In the genomic region with DNA sequence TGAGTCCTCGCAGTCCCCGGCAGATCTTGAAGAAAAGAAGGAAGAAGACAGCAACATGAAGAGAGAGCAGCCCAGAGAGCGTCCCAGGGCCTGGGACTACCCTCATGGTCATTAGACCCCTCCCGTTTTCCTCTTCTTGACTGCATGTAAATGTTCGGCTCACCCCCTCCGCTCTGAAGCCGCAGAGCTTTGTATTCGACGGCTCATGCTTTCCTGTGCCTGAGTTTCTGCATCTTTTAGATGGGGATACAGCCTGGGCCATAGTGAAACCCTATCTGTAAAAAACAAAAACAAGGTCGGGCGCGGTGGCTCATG, we compare ENCODE assay signal across 14 cellular contexts. TPM values are rescaled to one million over a fixed set of nuclear protein-coding genes. Genes with fewer than 3 reads are reported as not detected.
DNase-seq lines count a peak whose midpoint lies in the region; ATAC-seq and TF ChIP-seq lines count a peak whose summit lies in the region.
"Had no signal": no experiment of that assay in that cellular context is flagged by ENCODE, and none has a peak within 500 bp of the region (broad histone marks: within the 10 kb centered on the region; RNA-seq: fewer than 3 reads in every experiment).

No MANE protein-coding gene starts in this region.

- TF ChIP-seq CTCF in left ventricle myocardium inferior (IDR thresholded peaks at IDR 0.05; ENCODE audit: borderline replicate concordance) (no peak), right atrium auricular region (IDR thresholded peaks at IDR 0.05) (no peak), fibroblast of lung (conservative IDR thresholded peaks at IDR 0.05 in 1 of 2, IDR thresholded peaks at IDR 0.05 in 1 of 2; ENCODE audit: low read depth in 1 of 2, low read length in 2 of 2) (no peak), sigmoid colon (IDR thresholded peaks at IDR 0.05) (no peak)

- H3K36me3 Mint-ChIP-seq in activated T-helper 17 cell treated with anti-CD3 and anti-CD28 coated beads, Interleukin-2, amount 50 U/mL, for 72 hours (ENCODE audit: low read depth), result no peaks in the 10 kb centered on the region

- H3K4me1 Mint-ChIP-seq in activated T-helper 17 cell treated with anti-CD3 and anti-CD28 coated beads, Interleukin-2, amount 50 U/mL, for 72 hours, result peaks cover 3% of the 10 kb centered on the region

- no peak for TF ChIP-seq EP300 in sigmoid colon (IDR thresholded peaks at IDR 0.05)

- H3K27me3 ChIP-seq in left ventricle myocardium inferior (ENCODE audit: low read depth), result no peaks in the 10 kb centered on the region
- H3K27me3 ChIP-seq in right atrium auricular region, result no peaks in the 10 kb centered on the region
- H3K27me3 ChIP-seq in fibroblast of lung (ENCODE audit: control insufficient read depth, insufficient read depth, low read length), result no peaks in the 10 kb centered on the region
- H3K27me3 ChIP-seq in sigmoid colon, result no peaks in the 10 kb centered on the region
- H3K27me3 ChIP-seq: esophagus squamous epithelium had no signal

- H3K9me3 ChIP-seq in left ventricle myocardium inferior (replicated peaks) (no peaks in the 10 kb centered on the region), right atrium auricular region (no peaks in the 10 kb centered on the region), fibroblast of lung (ENCODE audit: control insufficient read depth, insufficient read depth, low read depth, low read length) (no peaks in the 10 kb centered on the region), sigmoid colon (no peaks in the 10 kb centered on the region)
- H3K9me3 ChIP-seq: esophagus squamous epithelium had no signal

- H3K4me1 ChIP-seq in left ventricle myocardium inferior, result peaks cover 9% of the 10 kb centered on the region
- peaks cover 0 to 14% of the 10 kb centered on the region in 2 donors for H3K4me1 ChIP-seq in right atrium auricular region
- peaks cover 12% of the 10 kb centered on the region for H3K4me1 ChIP-seq in fibroblast of lung (ENCODE audit: control insufficient read depth, extremely low read depth, insufficient read depth, low read length)
- peaks cover 0 to 13% (median 11%) of the 10 kb centered on the region in 4 donors for H3K4me1 ChIP-seq in sigmoid colon

- DNase-seq in left ventricle myocardium inferior (no peak), right atrium auricular region (ENCODE audit: low spot score) (no peak), fibroblast of lung (ENCODE audit: low read depth in 2 of 2) (no peak), sigmoid colon (no peak), SKM-1 (lab: John Stamatoyannopoulos, UW; ENCODE audit: unreplicated experiment) (no peak)
- DNase-seq: esophagus squamous epithelium had no signal

- H3K36me3 ChIP-seq in left ventricle myocardium inferior (no peaks in the 10 kb centered on the region), right atrium auricular region (no peaks in the 10 kb centered on the region), fibroblast of lung (ENCODE audit: control insufficient read depth, insufficient read depth, low read length) (no peaks in the 10 kb centered on the region), sigmoid colon (no peaks in the 10 kb centered on the region)

- peak overlapping the region; percentile 18 for H2AFZ ChIP-seq in fibroblast of lung (ENCODE audit: low read length)

- H3K4me3 ChIP-seq in left ventricle myocardium inferior, result peak overlapping the region; percentile 9
- H3K4me3 ChIP-seq in right atrium auricular region, result no peak overlapping the region
- peak overlapping the region in 1 of 4 experiments; percentile 14 for H3K4me3 ChIP-seq in fibroblast of lung (replicated peaks in 1 of 4; ENCODE audit: control extremely low read depth in 1 of 4, insufficient read depth in 1 of 4, low read depth in 3 of 4, low read length in 4 of 4)
- H3K4me3 ChIP-seq in sigmoid colon, result no peak overlapping the region
- H3K4me3 ChIP-seq: esophagus squamous epithelium, K562 had no signal

- peaks cover 5% of the 10 kb centered on the region for H3K79me2 ChIP-seq in fibroblast of lung (ENCODE audit: control insufficient read depth, insufficient read depth, low read length)

- H3K4me3 Mint-ChIP-seq in activated T-helper 17 cell treated with anti-CD3 and anti-CD28 coated beads, Interleukin-2, amount 50 U/mL, for 72 hours, result no peak overlapping the region
- H3K4me3 Mint-ChIP-seq: activated CD4-positive, alpha-beta T cell treated with anti-CD3 and anti-CD28 coated beads for 36 hours; activated T-cell treated with anti-CD3 and anti-CD28 coated beads, Interleukin-2, amount 50 U/mL, for 24 hours; neural crest cell had no signal

- ATAC-seq in HG03196 (IDR thresholded peaks at IDR 0.05; ENCODE audit: unreplicated experiment) (no peak), GM19455 (IDR thresholded peaks at IDR 0.05; ENCODE audit: unreplicated experiment) (no peak)
- no peak for ATAC-seq in activated T-helper 17 cell treated with anti-CD3 and anti-CD28 coated beads, Interleukin-2, amount 50 U/mL, for 72 hours (replicated peaks)

- no peaks in the 10 kb centered on the region for H3K9me3 Mint-ChIP-seq in activated T-helper 17 cell treated with anti-CD3 and anti-CD28 coated beads, Interleukin-2, amount 50 U/mL, for 72 hours
- H3K9me3 Mint-ChIP-seq: activated T-cell treated with anti-CD3 and anti-CD28 coated beads, Interleukin-2, amount 50 U/mL, for 24 hours; neural crest cell had no signal

- 86 to 88% methylated on average over 12 of the region's 12 CpGs for WGBS in sigmoid colon, 2 donors

- no peak overlapping the region for H3K27ac Mint-ChIP-seq in activated T-helper 17 cell treated with anti-CD3 and anti-CD28 coated beads, Interleukin-2, amount 50 U/mL, for 72 hours
- H3K27ac Mint-ChIP-seq: activated CD4-positive, alpha-beta T cell treated with anti-CD3 and anti-CD28 coated beads for 36 hours; activated T-cell treated with anti-CD3 and anti-CD28 coated beads, Interleukin-2, amount 50 U/mL, for 24 hours had no signal

- intact Hi-C loops in left ventricle myocardium inferior (cut with micrococcal nuclease), result no loop called here
- intact Hi-C loops in sigmoid colon (cut with DNase I), result no loop called here

- no peak for TF ChIP-seq POLR2A in sigmoid colon (IDR thresholded peaks at IDR 0.05)

- no peaks in the 10 kb centered on the region for H4K20me1 ChIP-seq in fibroblast of lung (ENCODE audit: control insufficient read depth, extremely low read depth, insufficient read depth, low read length)

- peak overlapping the region; percentile 28 for H3K4me2 ChIP-seq in fibroblast of lung (ENCODE audit: extremely low read depth, insufficient read depth, low read length)

- no peaks in the 10 kb centered on the region for H3K27me3 Mint-ChIP-seq in activated T-helper 17 cell treated with anti-CD3 and anti-CD28 coated beads, Interleukin-2, amount 50 U/mL, for 72 hours
- H3K27me3 Mint-ChIP-seq: activated CD4-positive, alpha-beta T cell treated with anti-CD3 and anti-CD28 coated beads for 36 hours; activated T-cell treated with anti-CD3 and anti-CD28 coated beads, Interleukin-2, amount 50 U/mL, for 24 hours had no signal

- H3K9ac ChIP-seq in fibroblast of lung (ENCODE audit: insufficient read depth, low read length), result no peak overlapping the region

- peak overlapping the region; percentile 45 for H3K27ac ChIP-seq in left ventricle myocardium inferior (replicated peaks)
- H3K27ac ChIP-seq in right atrium auricular region, result peak overlapping the region in 1 of 2 donors; percentile 46
- H3K27ac ChIP-seq in fibroblast of lung (ENCODE audit: insufficient read depth, low read length), result peak overlapping the region; percentile 87
- peak overlapping the region; percentile 21 to 59 (median 44) for H3K27ac ChIP-seq in sigmoid colon

RNA-seq across cellular contexts. Expression of a gene that starts 7.7 kb away (rescaled TPM):
- total RNA-seq in left ventricle myocardium inferior (2.1 TPM), right atrium auricular region (1 to 10 TPM; 2.2 to 3.6 TPM), fibroblast of lung (10.3 and 14.9 TPM in 2 replicates), sigmoid colon (1 to 10 TPM; 2.0 to 8.9 (median 4.2) TPM)
- polyA plus RNA-seq in fibroblast of lung (8.6 and 30.9 TPM in 2 replicates), sigmoid colon (10 to 100 TPM in 1 of 3 donors, 1 to 10 TPM in 2; 4.8 to 12.8 (median 6.7) TPM)
- polyA plus RNA-seq in fibroblast of lung (2012), result 6.2 and 23.3 TPM in 2 replicates
- 5.5 and 32.2 TPM in 2 replicates for polyA minus RNA-seq in fibroblast of lung (ENCODE audit: low replicate concordance)
- total RNA-seq in activated T-helper 17 cell treated with anti-CD3 and anti-CD28 coated beads, Interleukin-2, amount 50 U/mL, for 72 hours, result 1 to 10 TPM; 1.9 to 2.5 TPM

RNA-seq across cellular contexts. Expression of a gene that starts 47.1 kb away (rescaled TPM):
- total RNA-seq in left ventricle myocardium inferior (253 TPM), right atrium auricular region (10 to 100 TPM; 67.1 to 97.3 TPM), fibroblast of lung (0.51 and 0.83 TPM in 2 replicates), sigmoid colon (1 to 10 TPM in 2 of 4 donors, under 1 TPM in 2; 0.81 to 1.1 (median 1.0) TPM)
- polyA plus RNA-seq in fibroblast of lung (0.60 and 3.9 TPM in 2 replicates), sigmoid colon (1 to 10 TPM in 2 of 3 donors, under 1 TPM in 1; 0.92 to 3.3 (median 3.0) TPM)
- polyA plus RNA-seq in fibroblast of lung (2012), result 0.20 and 2.3 TPM in 2 replicates
- 0.59 and 2.7 TPM in 2 replicates for polyA minus RNA-seq in fibroblast of lung (ENCODE audit: low replicate concordance)
- total RNA-seq in activated T-helper 17 cell treated with anti-CD3 and anti-CD28 coated beads, Interleukin-2, amount 50 U/mL, for 72 hours, result 1 to 10 TPM; 4.7 to 6.6 TPM
- total RNA-seq: G401 had no signal

Comparison
In these comparisons a context has a peak if more than half of its experiments do, and no peak if none do; other contexts are left out.
1. RNA of a gene that starts 47.1 kb away (total RNA-seq): 253 TPM in left ventricle myocardium inferior (single experiment) and 67.1 to 97.3 TPM in right atrium auricular region; 4.7 to 6.6 TPM in activated T-helper 17 cell treated with anti-CD3 and anti-CD28 coated beads, Interleukin-2, amount 50 U/mL, for 72 hours, 0.81 to 1.1 TPM in sigmoid colon and 0.51 to 0.83 TPM in fibroblast of lung; every median in the first group is over 4 times any median in the second.